ENCODE assay signal across 8 cellular contexts in genomic region chr2:55133467-55134315, GRCh38.
DNase-seq lines count a peak whose midpoint lies in the region; ATAC-seq, FAIRE-seq and TF ChIP-seq lines count a peak whose summit lies in the region.

No MANE protein-coding gene starts in this region.

- H3K36me3 ChIP-seq in Peyer's patch (no peaks in the 10 kb centered on the region), adipocyte (ENCODE audit: control insufficient read depth, insufficient read depth, low read length, severe bottlenecking) (no peaks in the 10 kb centered on the region), gastrocnemius medialis (no peaks in the 10 kb centered on the region)

- DNase-seq in GM12891 (ENCODE audit: insufficient read length, low spot score) (peak; percentile 37), Peyer's patch (peak in 2 of 3 donors; percentile 40 to 68), adipocyte (ENCODE audit: low read depth) (peak; percentile 70), hypothalamus (lab: John Stamatoyannopoulos, UW) (peak in 36 of 51 donors; percentile 14 to 87 (median 57)), gastrocnemius medialis (no peak), NCI-H1930 (lab: John Stamatoyannopoulos, UW) (no peak), NCI-H748 (lab: John Stamatoyannopoulos, UW; ENCODE audit: unreplicated experiment) (no peak)

- in situ Hi-C loops in gastrocnemius medialis (cut with MboI; ENCODE audit: low sequenced_read_pairs in 4 of 4): no loop called here

- no peaks in the 10 kb centered on the region for H3K27me3 ChIP-seq in Peyer's patch
- H3K27me3 ChIP-seq in adipocyte (replicated peaks; ENCODE audit: control insufficient read depth, insufficient read depth, low read length): no peaks in the 10 kb centered on the region
- H3K27me3 ChIP-seq in gastrocnemius medialis: no peaks in the 10 kb centered on the region

- H3K9ac ChIP-seq in adipocyte (ENCODE audit: low read length): peak overlapping the region; percentile 90

- intact Hi-C loops in gastrocnemius medialis (cut with DNase I; ENCODE audit: low total_unique reads): no loop called here

- TF ChIP-seq CTCF in Peyer's patch (IDR thresholded peaks at IDR 0.05): no peak
- TF ChIP-seq CTCF in gastrocnemius medialis (IDR thresholded peaks at IDR 0.05 in 4 of 5, conservative IDR thresholded peaks at IDR 0.05 in 1 of 5): no peak

- no peaks in the 10 kb centered on the region for H3K9me3 ChIP-seq in Peyer's patch
- no peaks in the 10 kb centered on the region for H3K9me3 ChIP-seq in adipocyte (ENCODE audit: control insufficient read depth, low read length)
- H3K9me3 ChIP-seq in gastrocnemius medialis: no peaks in the 10 kb centered on the region

- peak; percentile 55 for FAIRE-seq in GM12891 (lab: Jason Lieb, UNC)

- H3K4me3 ChIP-seq in Peyer's patch (peak overlapping the region; percentile 27 to 45 (median 34)), adipocyte (ENCODE audit: low read length) (peak overlapping the region; percentile 87), gastrocnemius medialis (peak overlapping the region; percentile 21 to 54 (median 43))

- H3K4me1 ChIP-seq in Peyer's patch (peaks cover 0 to 35% (median 7%) of the 10 kb centered on the region in 4 donors), adipocyte (ENCODE audit: control insufficient read depth, insufficient read depth, low read length) (peaks cover 16% of the 10 kb centered on the region), gastrocnemius medialis (peaks cover 0 to 3% of the 10 kb centered on the region in 2 donors)

- ATAC-seq in HG02588 (IDR thresholded peaks at IDR 0.05; ENCODE audit: unreplicated experiment) (peak; percentile 87), gastrocnemius medialis (peak; percentile 63 to 72)

- H3K27ac ChIP-seq in Peyer's patch (peak overlapping the region; percentile 63 to 73 (median 65)), gastrocnemius medialis (peak overlapping the region; percentile 24 to 54 (median 43))

- no peak for TF ChIP-seq POLR2A in GM12891 (IDR thresholded peaks at IDR 0.05; ENCODE audit: low read depth, low read length)
- no peak for TF ChIP-seq POLR2A in Peyer's patch (IDR thresholded peaks at IDR 0.05)
- TF ChIP-seq POLR2A in gastrocnemius medialis (IDR thresholded peaks at IDR 0.05): no peak

TF ChIP-seq in GM12891, 5 proteins besides CTCF, POLR2A, EP300 and RAD21:
- peak; percentile 24; the same call in 1 of the 2 replicates for TF ChIP-seq POU2F2 (IDR thresholded peaks at IDR 0.05; ENCODE audit: low read depth, low read length)
- TF ChIP-seq SPI1 (IDR thresholded peaks at IDR 0.05; ENCODE audit: low read depth, low read length): no peak; the same call in 1 of the 2 replicates

Comparison
In these comparisons a context has a peak if more than half of its experiments do, and no peak if none do; other contexts are left out.
1. DNase-seq: peak in GM12891 (single experiment), Peyer's patch (2 of 3), adipocyte (single experiment) and hypothalamus (36 of 51); none in gastrocnemius medialis (0 of 2), NCI-H1930 (0 of 2) and NCI-H748 (single experiment).
2. H3K4me3 ChIP-seq: peak in every context shown above with its lines; median percentile 87 in adipocyte; 43 in gastrocnemius medialis; 34 in Peyer's patch.